In genomic region chr1:156970017-156970416, GRCh38 we compare ENCODE assay signal across 1 cellular context.
TF ChIP-seq lines count a peak whose summit lies in the region.

No MANE protein-coding gene starts in this region.

TF ChIP-seq in SK-N-SH treated with all-trans-retinoic acid at 6 μM for 48 hours, 23 proteins besides CTCF, POLR2A, EP300 and RAD21 (continued from another document):
- TF ChIP-seq, protein P1, sequence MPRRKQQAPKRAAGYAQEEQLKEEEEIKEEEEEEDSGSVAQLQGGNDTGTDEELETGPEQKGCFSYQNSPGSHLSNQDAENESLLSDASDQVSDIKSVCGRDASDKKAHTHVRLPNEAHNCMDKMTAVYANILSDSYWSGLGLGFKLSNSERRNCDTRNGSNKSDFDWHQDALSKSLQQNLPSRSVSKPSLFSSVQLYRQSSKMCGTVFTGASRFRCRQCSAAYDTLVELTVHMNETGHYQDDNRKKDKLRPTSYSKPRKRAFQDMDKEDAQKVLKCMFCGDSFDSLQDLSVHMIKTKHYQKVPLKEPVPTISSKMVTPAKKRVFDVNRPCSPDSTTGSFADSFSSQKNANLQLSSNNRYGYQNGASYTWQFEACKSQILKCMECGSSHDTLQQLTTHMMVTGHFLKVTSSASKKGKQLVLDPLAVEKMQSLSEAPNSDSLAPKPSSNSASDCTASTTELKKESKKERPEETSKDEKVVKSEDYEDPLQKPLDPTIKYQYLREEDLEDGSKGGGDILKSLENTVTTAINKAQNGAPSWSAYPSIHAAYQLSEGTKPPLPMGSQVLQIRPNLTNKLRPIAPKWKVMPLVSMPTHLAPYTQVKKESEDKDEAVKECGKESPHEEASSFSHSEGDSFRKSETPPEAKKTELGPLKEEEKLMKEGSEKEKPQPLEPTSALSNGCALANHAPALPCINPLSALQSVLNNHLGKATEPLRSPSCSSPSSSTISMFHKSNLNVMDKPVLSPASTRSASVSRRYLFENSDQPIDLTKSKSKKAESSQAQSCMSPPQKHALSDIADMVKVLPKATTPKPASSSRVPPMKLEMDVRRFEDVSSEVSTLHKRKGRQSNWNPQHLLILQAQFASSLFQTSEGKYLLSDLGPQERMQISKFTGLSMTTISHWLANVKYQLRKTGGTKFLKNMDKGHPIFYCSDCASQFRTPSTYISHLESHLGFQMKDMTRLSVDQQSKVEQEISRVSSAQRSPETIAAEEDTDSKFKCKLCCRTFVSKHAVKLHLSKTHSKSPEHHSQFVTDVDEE (CRISPR knock-in tag; IDR thresholded peaks at IDR 0.05): no peak
- TF ChIP-seq PPARA (CRISPR knock-in tag; IDR thresholded peaks at IDR 0.05; ENCODE audit: borderline replicate concordance) (no peak), CSDC2 (CRISPR knock-in tag; IDR thresholded peaks at IDR 0.05) (no peak), GLIS3 (CRISPR knock-in tag; IDR thresholded peaks at IDR 0.05) (no peak), ZNF565 (CRISPR knock-in tag; conservative IDR thresholded peaks at IDR 0.05; ENCODE audit: low read depth) (no peak)
TF ChIP-seq in SK-N-SH treated with all-trans-retinoic acid at 6 μM for 48 hours: peak in this region for 0.
